1 cellular context compared by ENCODE assay signal in genomic region chr11:44747339-44747738, GRCh38.
TF ChIP-seq lines count a peak whose summit lies in the region.

No MANE protein-coding gene starts in this region.

TF ChIP-seq in H1, 55 proteins besides CTCF, POLR2A, EP300 and RAD21:
- no peak for TF ChIP-seq EZH2 (IDR thresholded peaks at IDR 0.05; ENCODE audit: low read depth, low read length, severe bottlenecking)
- TF ChIP-seq, protein P1, sequence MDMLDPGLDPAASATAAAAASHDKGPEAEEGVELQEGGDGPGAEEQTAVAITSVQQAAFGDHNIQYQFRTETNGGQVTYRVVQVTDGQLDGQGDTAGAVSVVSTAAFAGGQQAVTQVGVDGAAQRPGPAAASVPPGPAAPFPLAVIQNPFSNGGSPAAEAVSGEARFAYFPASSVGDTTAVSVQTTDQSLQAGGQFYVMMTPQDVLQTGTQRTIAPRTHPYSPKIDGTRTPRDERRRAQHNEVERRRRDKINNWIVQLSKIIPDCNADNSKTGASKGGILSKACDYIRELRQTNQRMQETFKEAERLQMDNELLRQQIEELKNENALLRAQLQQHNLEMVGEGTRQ (IDR thresholded peaks at IDR 0.05; ENCODE audit: low read length) = no peak
- no peak for TF ChIP-seq HDAC6 (IDR thresholded peaks at IDR 0.05; ENCODE audit: low read depth, low read length)
- TF ChIP-seq GABPA (IDR thresholded peaks at IDR 0.05; ENCODE audit: borderline replicate concordance, insufficient read depth, low read length) = no peak
- TF ChIP-seq SP4 (IDR thresholded peaks at IDR 0.05; ENCODE audit: low read length) = no peak
- TF ChIP-seq BCL11A (IDR thresholded peaks at IDR 0.05; ENCODE audit: low read depth in 2 of 2, low read length in 2 of 2) = no peak
- TF ChIP-seq KDM1A (IDR thresholded peaks at IDR 0.05; ENCODE audit: borderline replicate concordance, low read length) = no peak
- TF ChIP-seq NRF1 (IDR thresholded peaks at IDR 0.05; ENCODE audit: low read depth, low read length) = no peak
- no peak for TF ChIP-seq SP1 (IDR thresholded peaks at IDR 0.05; ENCODE audit: low read depth, low read length)
- no peak for TF ChIP-seq MAX (IDR thresholded peaks at IDR 0.05)
- no peak for TF ChIP-seq POU5F1 (IDR thresholded peaks at IDR 0.05; ENCODE audit: low read depth, low read length)
- TF ChIP-seq SRF (IDR thresholded peaks at IDR 0.05; ENCODE audit: low read depth, low read length) = no peak
